28 cellular contexts compared by ENCODE assay signal in genomic region chr18:64983497-64984238, GRCh38.
"Had no signal": no experiment of that assay in that cellular context is flagged by ENCODE, and none has a peak within 500 bp of the region (broad histone marks: within the 10 kb centered on the region; RNA-seq: fewer than 3 reads in every experiment).

No MANE protein-coding gene starts in this region.

- ATAC-seq: esophagus mucosa; gastrocnemius medialis; stimulated activated naive B cell treated with anti-CD40 and anti-IgM and Interleukin-4, amounts not matched to agents 10 μg/mL and 1 μg/mL and 100 μg/mL, for 72 hours; upper lobe of right lung had no signal

- H3K36me3 ChIP-seq: colonic mucosa, gastrocnemius medialis, neural progenitor cell, ovary, right lobe of liver, thoracic aorta, tibial nerve, upper lobe of right lung, uterus had no signal

- H3K27me3 ChIP-seq: colonic mucosa, gastrocnemius medialis, neural progenitor cell, ovary, right lobe of liver, tibial nerve, upper lobe of right lung, uterus had no signal

- H3K27ac ChIP-seq: colonic mucosa, epithelial cell of prostate, gastrocnemius medialis, neural progenitor cell, ovary, right lobe of liver, thoracic aorta, tibial nerve, upper lobe of right lung, uterus had no signal

- DNase-seq: colonic mucosa; effector CD8-positive, alpha-beta T cell; endodermal cell; foreskin fibroblast; gastrocnemius medialis; head of caudate nucleus; left colon; nucleus accumbens; ovary; retina; right lobe of liver; stimulated activated CD4-positive, alpha-beta T cell treated with anti-CD3 and anti-CD28 coated beads, Interleukin-2, amount 100 ng/mL, for 24 hours; stimulated activated CD4-positive, alpha-beta T cell treated with anti-CD3 and anti-CD28 coated beads, Interleukin-4, amount 100 ng/mL, for 24 hours; stimulated activated naive B cell treated with anti-CD40 and anti-IgM and Interleukin-4, amounts not matched to agents 10 μg/mL and 1 μg/mL and 100 μg/mL, for 72 hours; upper lobe of right lung; uterus had no signal

- H3K4me3 Mint-ChIP-seq: central memory CD8-positive, alpha-beta T cell; dendritic cell treated with granulocyte-macrophage colony-stimulating factor and Interleukin-4, amounts not matched to agents 40 ng/mL and 50 ng/mL, for 4 days; endodermal cell; memory B cell; nephron; neural progenitor cell; stimulated activated naive B cell treated with anti-CD40 and anti-IgM and Interleukin-4, amounts not matched to agents 10 μg/mL and 1 μg/mL and 100 μg/mL, for 72 hours; stimulated activated naive CD8-positive, alpha-beta T cell treated with anti-CD3 and anti-CD28 coated beads, Interleukin-15, Interleukin-2, amounts not matched to agents 100 ng/mL and 50 ng/mL, for 24 hours had no signal

- H3K4me3 ChIP-seq: colonic mucosa, gastrocnemius medialis, lung, neural progenitor cell, ovary, right lobe of liver, smooth muscle cell, thoracic aorta, tibial nerve, upper lobe of right lung, uterus had no signal

- H3K9me3 ChIP-seq: colonic mucosa, gastrocnemius medialis, ovary, right lobe of liver, thoracic aorta, tibial nerve, upper lobe of right lung, uterus had no signal

- H3K9ac ChIP-seq: neural progenitor cell had no signal

- H3K27ac Mint-ChIP-seq: dendritic cell treated with granulocyte-macrophage colony-stimulating factor and Interleukin-4, amounts not matched to agents 40 ng/mL and 50 ng/mL, for 4 days; endodermal cell; memory B cell; neural progenitor cell; stimulated activated naive B cell treated with anti-CD40 and anti-IgM and Interleukin-4, amounts not matched to agents 10 μg/mL and 1 μg/mL and 100 μg/mL, for 72 hours; stimulated activated naive CD8-positive, alpha-beta T cell treated with anti-CD3 and anti-CD28 coated beads, Interleukin-15, Interleukin-2, amounts not matched to agents 100 ng/mL and 50 ng/mL, for 24 hours had no signal

- H3K36me3 Mint-ChIP-seq: memory B cell; neural progenitor cell; stimulated activated naive B cell treated with anti-CD40 and anti-IgM and Interleukin-4, amounts not matched to agents 10 μg/mL and 1 μg/mL and 100 μg/mL, for 72 hours had no signal

- H3K9me3 Mint-ChIP-seq: dendritic cell treated with granulocyte-macrophage colony-stimulating factor and Interleukin-4, amounts not matched to agents 40 ng/mL and 50 ng/mL, for 4 days; endodermal cell; memory B cell; nephron; neural progenitor cell; stimulated activated naive B cell treated with anti-CD40 and anti-IgM and Interleukin-4, amounts not matched to agents 10 μg/mL and 1 μg/mL and 100 μg/mL, for 72 hours had no signal

- H2AFZ ChIP-seq: neural progenitor cell had no signal

- H3K4me1 Mint-ChIP-seq: central memory CD8-positive, alpha-beta T cell; endodermal cell; memory B cell; neural progenitor cell; stimulated activated naive B cell treated with anti-CD40 and anti-IgM and Interleukin-4, amounts not matched to agents 10 μg/mL and 1 μg/mL and 100 μg/mL, for 72 hours had no signal

- H3K4me2 ChIP-seq: neural progenitor cell, smooth muscle cell had no signal

- H3K4me1 ChIP-seq: colonic mucosa, gastrocnemius medialis, neural progenitor cell, right lobe of liver, upper lobe of right lung, uterus had no signal
